In genomic region chr12:56116267-56117081, GRCh38 we compare ENCODE assay signal across 8 cellular contexts. TPM values are rescaled to one million over a fixed set of nuclear protein-coding genes. Genes with fewer than 3 reads are reported as not detected.
DNase-seq lines count a peak whose midpoint lies in the region; ATAC-seq and TF ChIP-seq lines count a peak whose summit lies in the region.

RPL41 (plus strand) TSS chr12:56116633.

- POLR2A ChIA-PET in activated naive CD8-positive, alpha-beta T cell treated with anti-CD3 and anti-CD28 coated beads, Interleukin-2, amount 10 ng/mL, durations not matched to agents 7 days and 5 days (lab: Charles Lee), result interaction anchor here (0.6 to 5.3 kb wide), 21 partner anchors 9 to 401 kb away, joined by 3 to 111 read pairs (median 6); partner anchors contain the start of genes BLOC1S1, CNPY2, COQ10A and ERBB3

- H3K9me3 ChIP-seq in parathyroid adenoma (ENCODE audit: control insufficient read depth, low read length), result no peaks in the 10 kb centered on the region
- no peaks in the 10 kb centered on the region for H3K9me3 ChIP-seq in tibial artery

- H3K4me1 ChIP-seq in parathyroid adenoma (peaks cover 11% of the 10 kb centered on the region), tibial artery (peaks cover 0 to 28% (median 23%) of the 10 kb centered on the region in 4 donors)

- peak within 1 kb of the TSS; percentile 84 for H3K4me2 ChIP-seq in parathyroid adenoma (ENCODE audit: low read length)

- H3K36me3 Mint-ChIP-seq in activated naive CD8-positive, alpha-beta T cell treated with anti-CD3 and anti-CD28 coated beads, Interleukin-2, amount 10 ng/mL, durations not matched to agents 7 days and 5 days, result peaks cover 35% of the 10 kb centered on the region

- no peaks in the 10 kb centered on the region for H3K9me3 Mint-ChIP-seq in activated naive CD8-positive, alpha-beta T cell treated with anti-CD3 and anti-CD28 coated beads, Interleukin-2, amount 10 ng/mL, durations not matched to agents 7 days and 5 days

- H3K27ac ChIP-seq in parathyroid adenoma (peak within 1 kb of the TSS; percentile 97), tibial artery (peak within 1 kb of the TSS; percentile 86 to 94)

- H3K27ac Mint-ChIP-seq in activated naive CD8-positive, alpha-beta T cell treated with anti-CD3 and anti-CD28 coated beads, Interleukin-2, amount 10 ng/mL, durations not matched to agents 7 days and 5 days, result peak within 1 kb of the TSS; percentile 99

- H3K36me3 ChIP-seq in parathyroid adenoma (ENCODE audit: control insufficient read depth, insufficient read depth, low read length), result no peaks in the 10 kb centered on the region
- H3K36me3 ChIP-seq in tibial artery, result peaks cover 29 to 39% (median 38%) of the 10 kb centered on the region in 3 donors

- no peaks in the 10 kb centered on the region for H3K27me3 ChIP-seq in parathyroid adenoma (ENCODE audit: control insufficient read depth, insufficient read depth, low read length)
- H3K27me3 ChIP-seq in tibial artery, result no peaks in the 10 kb centered on the region

- H3K79me2 ChIP-seq in parathyroid adenoma, result peaks cover 2% of the 10 kb centered on the region

- H3K4me1 Mint-ChIP-seq in activated naive CD8-positive, alpha-beta T cell treated with anti-CD3 and anti-CD28 coated beads, Interleukin-2, amount 10 ng/mL, durations not matched to agents 7 days and 5 days, result peaks cover 27% of the 10 kb centered on the region

- peak within 1 kb of the TSS; percentile 82 for H2AFZ ChIP-seq in parathyroid adenoma

- peak within 1 kb of the TSS; percentile 40 for H3K9ac ChIP-seq in parathyroid adenoma

- DNase-seq in GM04504 (ENCODE audit: low read depth) (peak; percentile 89), NCI-H1417 treated with DMSO at 0.1 percent for 48 hours (lab: John Stamatoyannopoulos, UW) (peak; percentile 99), SW 1271 (lab: John Stamatoyannopoulos, UW) (peak; percentile 80 to 96), Right ventricle myocardium superior (peak; percentile 97), tibial artery (peak; percentile 93 to 95)
- peak; percentile 94 for DNase-seq in activated naive CD8-positive, alpha-beta T cell treated with anti-CD3 and anti-CD28 coated beads, Interleukin-2, amount 10 ng/mL, durations not matched to agents 7 days and 5 days

- H3K4me3 ChIP-seq in parathyroid adenoma (ENCODE audit: low read depth, low read length), result peak within 1 kb of the TSS; percentile 98
- peak within 1 kb of the TSS; percentile 62 to 75 for H3K4me3 ChIP-seq in tibial artery

- intact Hi-C loops in Right ventricle myocardium superior (cut with DNase I) (loop anchor here (5.0 kb wide), 1 partner anchor 41 kb away; the partner anchor contains the start of gene MYL6), tibial artery (cut with DNase I; ENCODE audit: low total_unique reads) (loop anchor here (5.0 kb wide), 1 partner anchor 351 kb away; the partner anchor contains the start of gene SPRYD4)

- ATAC-seq in HG02623 (IDR thresholded peaks at IDR 0.05; ENCODE audit: unreplicated experiment) (peak; percentile 29), Right ventricle myocardium superior (ENCODE audit: poor library complexity) (peak; percentile 81)
- ATAC-seq in activated naive CD8-positive, alpha-beta T cell treated with anti-CD3 and anti-CD28 coated beads, Interleukin-2, amount 10 ng/mL, durations not matched to agents 7 days and 5 days (ENCODE audit: low read depth), result peak; percentile 29

- no peaks in the 10 kb centered on the region for H3K27me3 Mint-ChIP-seq in activated naive CD8-positive, alpha-beta T cell treated with anti-CD3 and anti-CD28 coated beads, Interleukin-2, amount 10 ng/mL, durations not matched to agents 7 days and 5 days

- peak within 1 kb of the TSS; percentile 98 for H3K4me3 Mint-ChIP-seq in activated naive CD8-positive, alpha-beta T cell treated with anti-CD3 and anti-CD28 coated beads, Interleukin-2, amount 10 ng/mL, durations not matched to agents 7 days and 5 days

- peak; percentile 18 for TF ChIP-seq CTCF in parathyroid adenoma (IDR thresholded peaks at IDR 0.05)
- peak in 1 of 2 experiments; percentile 19 for TF ChIP-seq CTCF in tibial artery (IDR thresholded peaks at IDR 0.05)

RNA-seq across cellular contexts. Expression of gene RPL41, which starts in this region (rescaled TPM):
- total RNA-seq in activated naive CD8-positive, alpha-beta T cell treated with anti-CD3 and anti-CD28 coated beads, Interleukin-2, amount 10 ng/mL, durations not matched to agents 7 days and 5 days, result 1,000 to 10,000 TPM; 4,462 to 4,551 TPM
- total RNA-seq in Right ventricle myocardium superior, result 1,888 TPM

Comparison
In these comparisons a context has a peak if more than half of its experiments do, and no peak if none do; other contexts are left out.
1. Peak in every context shown above with its lines: DNase-seq, ATAC-seq, H3K4me3 ChIP-seq and H3K27ac ChIP-seq.
2. ATAC-seq: peak in every context shown above with its lines; median percentile 81 in Right ventricle myocardium superior; 29 in HG02623; 29 in activated naive CD8-positive, alpha-beta T cell treated with anti-CD3 and anti-CD28 coated beads, Interleukin-2, amount 10 ng/mL, durations not matched to agents 7 days and 5 days.